Comparison of ENCODE assay signal across 1 cellular context in the genomic region with DNA sequence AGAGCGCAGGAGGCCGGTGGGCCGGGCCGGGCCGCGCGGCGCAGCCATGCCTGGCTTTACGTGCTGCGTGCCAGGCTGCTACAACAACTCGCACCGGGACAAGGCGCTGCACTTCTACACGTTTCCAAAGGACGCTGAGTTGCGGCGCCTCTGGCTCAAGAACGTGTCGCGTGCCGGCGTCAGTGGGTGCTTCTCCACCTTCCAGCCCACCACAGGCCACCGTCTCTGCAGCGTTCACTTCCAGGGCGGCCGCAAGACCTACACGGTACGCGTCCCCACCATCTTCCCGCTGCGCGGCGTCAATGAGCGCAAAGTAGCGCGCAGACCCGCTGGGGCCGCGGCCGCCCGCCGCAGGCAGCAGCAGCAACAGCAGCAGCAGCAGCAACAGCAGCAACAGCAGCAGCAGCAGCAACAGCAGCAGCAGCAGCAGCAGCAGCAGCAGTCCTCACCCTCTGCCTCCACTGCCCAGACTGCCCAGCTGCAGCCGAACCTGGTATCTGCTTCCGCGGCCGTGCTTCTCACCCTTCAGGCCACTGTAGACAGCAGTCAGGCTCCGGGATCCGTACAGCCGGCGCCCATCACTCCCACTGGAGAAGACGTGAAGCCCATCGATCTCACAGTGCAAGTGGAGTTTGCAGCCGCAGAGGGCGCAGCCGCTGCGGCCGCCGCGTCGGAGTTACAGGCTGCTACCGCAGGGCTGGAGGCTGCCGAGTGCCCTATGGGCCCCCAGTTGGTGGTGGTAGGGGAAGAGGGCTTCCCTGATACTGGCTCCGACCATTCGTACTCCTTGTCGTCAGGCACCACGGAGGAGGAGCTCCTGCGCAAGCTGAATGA.
TF ChIP-seq lines count a peak whose summit lies in the region.

No MANE protein-coding gene starts in this region.

TF ChIP-seq in HepG2, 621 proteins besides CTCF, POLR2A, EP300 and RAD21 (continued from another document and continues in another):
- TF ChIP-seq, protein P1, sequence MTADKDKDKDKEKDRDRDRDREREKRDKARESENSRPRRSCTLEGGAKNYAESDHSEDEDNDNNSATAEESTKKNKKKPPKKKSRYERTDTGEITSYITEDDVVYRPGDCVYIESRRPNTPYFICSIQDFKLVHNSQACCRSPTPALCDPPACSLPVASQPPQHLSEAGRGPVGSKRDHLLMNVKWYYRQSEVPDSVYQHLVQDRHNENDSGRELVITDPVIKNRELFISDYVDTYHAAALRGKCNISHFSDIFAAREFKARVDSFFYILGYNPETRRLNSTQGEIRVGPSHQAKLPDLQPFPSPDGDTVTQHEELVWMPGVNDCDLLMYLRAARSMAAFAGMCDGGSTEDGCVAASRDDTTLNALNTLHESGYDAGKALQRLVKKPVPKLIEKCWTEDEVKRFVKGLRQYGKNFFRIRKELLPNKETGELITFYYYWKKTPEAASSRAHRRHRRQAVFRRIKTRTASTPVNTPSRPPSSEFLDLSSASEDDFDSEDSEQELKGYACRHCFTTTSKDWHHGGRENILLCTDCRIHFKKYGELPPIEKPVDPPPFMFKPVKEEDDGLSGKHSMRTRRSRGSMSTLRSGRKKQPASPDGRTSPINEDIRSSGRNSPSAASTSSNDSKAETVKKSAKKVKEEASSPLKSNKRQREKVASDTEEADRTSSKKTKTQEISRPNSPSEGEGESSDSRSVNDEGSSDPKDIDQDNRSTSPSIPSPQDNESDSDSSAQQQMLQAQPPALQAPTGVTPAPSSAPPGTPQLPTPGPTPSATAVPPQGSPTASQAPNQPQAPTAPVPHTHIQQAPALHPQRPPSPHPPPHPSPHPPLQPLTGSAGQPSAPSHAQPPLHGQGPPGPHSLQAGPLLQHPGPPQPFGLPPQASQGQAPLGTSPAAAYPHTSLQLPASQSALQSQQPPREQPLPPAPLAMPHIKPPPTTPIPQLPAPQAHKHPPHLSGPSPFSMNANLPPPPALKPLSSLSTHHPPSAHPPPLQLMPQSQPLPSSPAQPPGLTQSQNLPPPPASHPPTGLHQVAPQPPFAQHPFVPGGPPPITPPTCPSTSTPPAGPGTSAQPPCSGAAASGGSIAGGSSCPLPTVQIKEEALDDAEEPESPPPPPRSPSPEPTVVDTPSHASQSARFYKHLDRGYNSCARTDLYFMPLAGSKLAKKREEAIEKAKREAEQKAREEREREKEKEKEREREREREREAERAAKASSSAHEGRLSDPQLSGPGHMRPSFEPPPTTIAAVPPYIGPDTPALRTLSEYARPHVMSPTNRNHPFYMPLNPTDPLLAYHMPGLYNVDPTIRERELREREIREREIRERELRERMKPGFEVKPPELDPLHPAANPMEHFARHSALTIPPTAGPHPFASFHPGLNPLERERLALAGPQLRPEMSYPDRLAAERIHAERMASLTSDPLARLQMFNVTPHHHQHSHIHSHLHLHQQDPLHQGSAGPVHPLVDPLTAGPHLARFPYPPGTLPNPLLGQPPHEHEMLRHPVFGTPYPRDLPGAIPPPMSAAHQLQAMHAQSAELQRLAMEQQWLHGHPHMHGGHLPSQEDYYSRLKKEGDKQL (CRISPR knock-in tag; IDR thresholded peaks at IDR 0.05; ENCODE audit: low read depth): no peak
- no peak for TF ChIP-seq NFYB (CRISPR knock-in tag; IDR thresholded peaks at IDR 0.05)
- TF ChIP-seq ZNF468 (CRISPR knock-in tag; IDR thresholded peaks at IDR 0.05): 0 out of 2 replicates have a peak, but pooled peaks have one; percentile 24
- TF ChIP-seq ONECUT2 (CRISPR knock-in tag; IDR thresholded peaks at IDR 0.05): peak; percentile 54
- no peak for TF ChIP-seq ZNF354B (CRISPR knock-in tag; IDR thresholded peaks at IDR 0.05)
- TF ChIP-seq ZNF496 (CRISPR knock-in tag; IDR thresholded peaks at IDR 0.05; ENCODE audit: insufficient replicate concordance): no peak
- no peak; the same call in 1 of the 2 replicates for TF ChIP-seq NAIF1 (CRISPR knock-in tag; IDR thresholded peaks at IDR 0.05; ENCODE audit: borderline replicate concordance)
- TF ChIP-seq HIVEP1 (CRISPR knock-in tag; IDR thresholded peaks at IDR 0.05): peak; percentile 66
- TF ChIP-seq, protein P2, sequence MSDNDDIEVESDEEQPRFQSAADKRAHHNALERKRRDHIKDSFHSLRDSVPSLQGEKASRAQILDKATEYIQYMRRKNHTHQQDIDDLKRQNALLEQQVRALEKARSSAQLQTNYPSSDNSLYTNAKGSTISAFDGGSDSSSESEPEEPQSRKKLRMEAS (IDR thresholded peaks at IDR 0.05): peak; percentile 87
- TF ChIP-seq, protein P3, sequence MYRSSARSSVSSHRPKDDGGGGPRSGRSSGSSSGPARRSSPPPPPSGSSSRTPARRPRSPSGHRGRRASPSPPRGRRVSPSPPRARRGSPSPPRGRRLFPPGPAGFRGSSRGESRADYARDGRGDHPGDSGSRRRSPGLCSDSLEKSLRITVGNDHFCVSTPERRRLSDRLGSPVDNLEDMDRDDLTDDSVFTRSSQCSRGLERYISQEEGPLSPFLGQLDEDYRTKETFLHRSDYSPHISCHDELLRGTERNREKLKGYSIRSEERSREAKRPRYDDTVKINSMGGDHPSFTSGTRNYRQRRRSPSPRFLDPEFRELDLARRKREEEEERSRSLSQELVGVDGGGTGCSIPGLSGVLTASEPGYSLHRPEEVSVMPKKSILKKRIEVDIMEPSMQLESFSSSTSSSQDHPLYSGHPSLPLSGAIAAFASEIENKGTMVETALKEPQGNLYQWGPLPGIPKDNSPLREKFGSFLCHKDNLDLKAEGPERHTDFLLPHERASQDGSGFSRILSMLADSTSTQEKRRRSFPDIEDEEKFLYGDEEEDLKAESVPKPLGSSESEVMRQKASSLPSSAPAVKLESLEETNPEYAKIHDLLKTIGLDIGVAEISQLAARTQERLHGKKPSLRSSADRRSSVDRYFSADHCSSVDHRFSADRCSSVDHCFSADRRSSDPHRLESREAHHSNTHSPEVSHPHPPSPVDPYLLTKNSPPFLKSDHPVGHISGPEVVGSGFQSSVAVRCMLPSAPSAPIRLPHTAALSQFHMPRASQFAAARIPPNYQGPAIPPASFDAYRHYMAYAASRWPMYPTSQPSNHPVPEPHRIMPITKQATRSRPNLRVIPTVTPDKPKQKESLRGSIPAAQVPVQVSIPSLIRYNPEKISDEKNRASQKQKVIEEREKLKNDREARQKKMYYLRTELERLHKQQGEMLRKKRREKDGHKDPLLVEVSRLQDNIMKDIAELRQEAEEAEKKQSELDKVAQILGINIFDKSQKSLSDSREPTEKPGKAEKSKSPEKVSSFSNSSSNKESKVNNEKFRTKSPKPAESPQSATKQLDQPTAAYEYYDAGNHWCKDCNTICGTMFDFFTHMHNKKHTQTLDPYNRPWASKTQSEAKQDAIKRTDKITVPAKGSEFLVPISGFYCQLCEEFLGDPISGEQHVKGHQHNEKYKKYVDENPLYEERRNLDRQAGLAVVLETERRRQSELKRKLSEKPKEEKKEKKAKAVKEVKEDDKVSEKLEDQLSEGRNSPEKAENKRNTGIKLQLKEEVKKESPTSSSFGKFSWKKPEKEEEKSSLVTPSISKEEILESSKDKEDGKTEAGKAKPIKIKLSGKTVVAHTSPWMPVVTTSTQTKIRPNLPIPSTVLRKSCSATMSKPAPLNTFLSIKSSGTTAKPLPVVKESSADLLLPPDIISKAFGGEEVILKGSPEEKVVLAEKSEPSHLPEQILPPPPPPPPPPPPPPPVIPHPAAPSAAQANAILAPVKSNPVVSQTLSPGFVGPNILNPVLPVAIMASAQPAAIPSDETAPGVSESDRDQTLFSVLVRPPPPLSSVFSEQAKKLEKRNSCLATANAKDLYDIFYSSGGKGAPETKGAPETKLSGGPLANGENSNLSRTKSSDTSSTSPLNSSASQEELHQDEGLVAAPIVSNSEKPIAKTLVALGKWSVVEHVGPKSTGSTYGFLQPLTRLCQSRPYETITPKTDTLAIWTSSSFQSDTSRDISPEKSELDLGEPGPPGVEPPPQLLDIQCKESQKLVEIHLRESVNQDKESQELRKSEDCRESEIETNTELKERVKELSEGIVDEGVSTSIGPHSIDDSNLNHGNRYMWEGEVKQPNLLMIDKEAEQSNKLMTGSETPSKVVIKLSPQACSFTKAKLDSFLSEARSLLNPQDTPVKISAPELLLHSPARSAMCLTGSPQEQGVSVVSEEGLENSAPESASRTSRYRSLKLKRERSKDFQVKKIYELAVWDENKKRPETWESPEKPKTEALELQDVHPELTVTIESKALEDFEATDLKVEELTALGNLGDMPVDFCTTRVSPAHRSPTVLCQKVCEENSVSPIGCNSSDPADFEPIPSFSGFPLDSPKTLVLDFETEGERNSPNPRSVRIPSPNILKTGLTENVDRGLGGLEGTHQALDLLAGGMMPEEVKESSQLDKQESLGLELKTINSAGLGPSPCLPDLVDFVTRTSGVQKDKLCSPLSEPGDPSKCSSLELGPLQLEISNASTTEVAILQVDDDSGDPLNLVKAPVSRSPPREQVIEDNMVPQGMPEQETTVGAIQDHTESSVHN (CRISPR knock-in tag; IDR thresholded peaks at IDR 0.05): peak; percentile 90; the same call in 1 of the 2 replicates
- TF ChIP-seq JUN (CRISPR knock-in tag; IDR thresholded peaks at IDR 0.05): no peak
- no peak; the same call in 1 of the 2 replicates for TF ChIP-seq BORCS8-MEF2B (CRISPR knock-in tag; IDR thresholded peaks at IDR 0.05)
- TF ChIP-seq, protein P4, sequence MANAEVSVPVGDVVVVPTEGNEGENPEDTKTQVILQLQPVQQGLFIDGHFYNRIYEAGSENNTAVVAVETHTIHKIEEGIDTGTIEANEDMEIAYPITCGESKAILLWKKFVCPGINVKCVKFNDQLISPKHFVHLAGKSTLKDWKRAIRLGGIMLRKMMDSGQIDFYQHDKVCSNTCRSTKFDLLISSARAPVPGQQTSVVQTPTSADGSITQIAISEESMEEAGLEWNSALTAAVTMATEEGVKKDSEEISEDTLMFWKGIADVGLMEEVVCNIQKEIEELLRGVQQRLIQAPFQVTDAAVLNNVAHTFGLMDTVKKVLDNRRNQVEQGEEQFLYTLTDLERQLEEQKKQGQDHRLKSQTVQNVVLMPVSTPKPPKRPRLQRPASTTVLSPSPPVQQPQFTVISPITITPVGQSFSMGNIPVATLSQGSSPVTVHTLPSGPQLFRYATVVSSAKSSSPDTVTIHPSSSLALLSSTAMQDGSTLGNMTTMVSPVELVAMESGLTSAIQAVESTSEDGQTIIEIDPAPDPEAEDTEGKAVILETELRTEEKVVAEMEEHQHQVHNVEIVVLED (CRISPR knock-in tag; IDR thresholded peaks at IDR 0.05; ENCODE audit: borderline replicate concordance): peak; percentile 7; the same call in 1 of the 2 replicates
- TF ChIP-seq YEATS2 (CRISPR knock-in tag; IDR thresholded peaks at IDR 0.05; ENCODE audit: borderline replicate concordance): peak; percentile 37; the same call in 1 of the 2 replicates
- TF ChIP-seq, protein P5, sequence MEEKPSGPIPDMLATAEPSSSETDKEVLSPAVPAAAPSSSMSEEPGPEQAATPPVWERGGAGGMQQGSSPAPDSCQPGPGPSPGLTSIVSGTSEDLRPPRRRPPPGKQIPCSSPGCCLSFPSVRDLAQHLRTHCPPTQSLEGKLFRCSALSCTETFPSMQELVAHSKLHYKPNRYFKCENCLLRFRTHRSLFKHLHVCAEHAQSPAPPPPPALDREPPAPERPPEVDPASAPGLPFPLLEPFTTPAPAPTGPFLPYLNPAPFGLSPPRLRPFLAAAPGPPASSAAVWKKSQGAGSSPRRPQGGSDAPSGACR (CRISPR knock-in tag; IDR thresholded peaks at IDR 0.05): peak; percentile 84
- no peak for TF ChIP-seq ZNF282 (IDR thresholded peaks at IDR 0.05; ENCODE audit: partially characterized antibody)
- TF ChIP-seq ZNF446 (CRISPR knock-in tag; IDR thresholded peaks at IDR 0.05): 0 out of 2 replicates have a peak, but pooled peaks have one; percentile 20
- TF ChIP-seq, protein P6, sequence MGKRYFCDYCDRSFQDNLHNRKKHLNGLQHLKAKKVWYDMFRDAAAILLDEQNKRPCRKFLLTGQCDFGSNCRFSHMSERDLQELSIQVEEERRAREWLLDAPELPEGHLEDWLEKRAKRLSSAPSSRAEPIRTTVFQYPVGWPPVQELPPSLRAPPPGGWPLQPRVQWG (CRISPR knock-in tag; IDR thresholded peaks at IDR 0.05; ENCODE audit: borderline replicate concordance, low read depth): no peak
- peak; percentile 59; the same call in 1 of the 2 replicates for TF ChIP-seq KDM2A (CRISPR knock-in tag; IDR thresholded peaks at IDR 0.05; ENCODE audit: borderline replicate concordance, low read depth)
- TF ChIP-seq ZNF253 (CRISPR knock-in tag; IDR thresholded peaks at IDR 0.05; ENCODE audit: borderline replicate concordance): peak; percentile 71; the same call in 1 of the 2 replicates
- TF ChIP-seq KMT2A (CRISPR knock-in tag; IDR thresholded peaks at IDR 0.05): peak; percentile 65
- 0 out of 4 replicates have a peak, but pooled peaks of 1 of the 2 experiments have one; percentile 15 for TF ChIP-seq NR2F1 (CRISPR knock-in tag; IDR thresholded peaks at IDR 0.05)
- peak; percentile 70 for TF ChIP-seq ZBTB7B (CRISPR knock-in tag; IDR thresholded peaks at IDR 0.05)
- TF ChIP-seq KLF15 (CRISPR knock-in tag; IDR thresholded peaks at IDR 0.05; ENCODE audit: borderline replicate concordance): peak; percentile 51; the same call in 1 of the 2 replicates
- peak; percentile 67 for TF ChIP-seq FOXO1 (CRISPR knock-in tag; IDR thresholded peaks at IDR 0.05)
- TF ChIP-seq, protein P7, sequence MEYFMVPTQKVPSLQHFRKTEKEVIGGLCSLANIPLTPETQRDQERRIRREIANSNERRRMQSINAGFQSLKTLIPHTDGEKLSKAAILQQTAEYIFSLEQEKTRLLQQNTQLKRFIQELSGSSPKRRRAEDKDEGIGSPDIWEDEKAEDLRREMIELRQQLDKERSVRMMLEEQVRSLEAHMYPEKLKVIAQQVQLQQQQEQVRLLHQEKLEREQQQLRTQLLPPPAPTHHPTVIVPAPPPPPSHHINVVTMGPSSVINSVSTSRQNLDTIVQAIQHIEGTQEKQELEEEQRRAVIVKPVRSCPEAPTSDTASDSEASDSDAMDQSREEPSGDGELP (IDR thresholded peaks at IDR 0.05; ENCODE audit: borderline replicate concordance, low read depth): peak; percentile 18; the same call in 1 of the 2 replicates
- peak; percentile 98 for TF ChIP-seq ZNF567 (CRISPR knock-in tag; IDR thresholded peaks at IDR 0.05; ENCODE audit: borderline replicate concordance)
- 0 out of 2 replicates have a peak, but pooled peaks have one; percentile 26 for TF ChIP-seq AKAP8 (CRISPR knock-in tag; IDR thresholded peaks at IDR 0.05)
- peak; percentile 66; the same call in 1 of the 2 replicates for TF ChIP-seq PITX1 (CRISPR knock-in tag; IDR thresholded peaks at IDR 0.05)
- no peak for TF ChIP-seq RELA (CRISPR knock-in tag; IDR thresholded peaks at IDR 0.05)
- TF ChIP-seq ZNF274 (CRISPR knock-in tag; IDR thresholded peaks at IDR 0.05): 0 out of 2 replicates have a peak, but pooled peaks have one; percentile 57
- TF ChIP-seq JUNB (CRISPR knock-in tag; IDR thresholded peaks at IDR 0.05; ENCODE audit: borderline replicate concordance): 0 out of 2 replicates have a peak, but pooled peaks have one; percentile 39
- peak; percentile 63; the same call in 1 of the 2 replicates for TF ChIP-seq ZZZ3 (CRISPR knock-in tag; IDR thresholded peaks at IDR 0.05; ENCODE audit: borderline replicate concordance)
- no peak for TF ChIP-seq MAZ (IDR thresholded peaks at IDR 0.05; ENCODE audit: borderline replicate concordance, low read depth, low read length)
- TF ChIP-seq MAZ (CRISPR knock-in tag; IDR thresholded peaks at IDR 0.05; ENCODE audit: low read depth): peak; percentile 6; the same call in 1 of the 2 replicates
- TF ChIP-seq ETV5 (CRISPR knock-in tag; IDR thresholded peaks at IDR 0.05; ENCODE audit: borderline replicate concordance): 0 out of 2 replicates have a peak, but pooled peaks have one; percentile 23
- no peak for TF ChIP-seq ZKSCAN1 (IDR thresholded peaks at IDR 0.05; ENCODE audit: low read length)
- TF ChIP-seq AGO2 (optimal IDR thresholded peaks at IDR 0.05; ENCODE audit: low read depth, low read length): peak; percentile 79
- no peak for TF ChIP-seq U2AF2 (IDR thresholded peaks at IDR 0.05; ENCODE audit: low read depth, low read length)
- TF ChIP-seq SAFB2 (CRISPR knock-in tag; IDR thresholded peaks at IDR 0.05; ENCODE audit: borderline replicate concordance, low read depth): peak; percentile 58; the same call in 1 of the 2 replicates
- peak; percentile 82 for TF ChIP-seq U2AF1 (optimal IDR thresholded peaks at IDR 0.05; ENCODE audit: low read depth, low read length)
